Comparison of ENCODE assay signal across 1 cellular context in genomic region chr16:3182608-3183444, GRCh38.
TF ChIP-seq lines count a peak whose summit lies in the region.

No MANE protein-coding gene starts in this region.

TF ChIP-seq in HepG2, 621 proteins besides CTCF, POLR2A, EP300 and RAD21 (continued from another document and continues in another):
- TF ChIP-seq MAX (IDR thresholded peaks at IDR 0.05) (peak; percentile 66; the same call in 1 of the 2 replicates), MYPOP (CRISPR knock-in tag; IDR thresholded peaks at IDR 0.05) (no peak; the same call in 1 of the 2 replicates), ZSCAN20 (CRISPR knock-in tag; IDR thresholded peaks at IDR 0.05; ENCODE audit: borderline replicate concordance) (peak; percentile 26; the same call in 1 of the 2 replicates), PAWR (CRISPR knock-in tag; IDR thresholded peaks at IDR 0.05; ENCODE audit: borderline replicate concordance) (no peak), ZNF629 (CRISPR knock-in tag; conservative IDR thresholded peaks at IDR 0.05) (peak; percentile 46), MEF2D (CRISPR knock-in tag; IDR thresholded peaks at IDR 0.05) (0 out of 2 replicates have a peak, but pooled peaks have one; percentile 70), ZBTB33 (CRISPR knock-in tag; IDR thresholded peaks at IDR 0.05) (peak; percentile 66), ZSCAN25 (CRISPR knock-in tag; IDR thresholded peaks at IDR 0.05) (peak; percentile 52; the same call in 1 of the 2 replicates), GABPB1 (CRISPR knock-in tag; IDR thresholded peaks at IDR 0.05) (peak; percentile 65), RXRB (CRISPR knock-in tag; IDR thresholded peaks at IDR 0.05; ENCODE audit: borderline replicate concordance) (peak; percentile 57), DR1 (CRISPR knock-in tag; IDR thresholded peaks at IDR 0.05) (0 out of 2 replicates have a peak, but pooled peaks have one; percentile 31), ZIK1 (CRISPR knock-in tag; IDR thresholded peaks at IDR 0.05; ENCODE audit: borderline replicate concordance, low read depth) (peak; percentile 26; the same call in 1 of the 2 replicates), ZSCAN12 (CRISPR knock-in tag; IDR thresholded peaks at IDR 0.05) (0 out of 2 replicates have a peak, but pooled peaks have one; percentile 23), AKAP8 (CRISPR knock-in tag; IDR thresholded peaks at IDR 0.05) (no peak), ZNF335 (CRISPR knock-in tag; IDR thresholded peaks at IDR 0.05) (peak; percentile 28; the same call in 1 of the 2 replicates), ZNF253 (CRISPR knock-in tag; IDR thresholded peaks at IDR 0.05; ENCODE audit: borderline replicate concordance) (no peak), ZNF331 (CRISPR knock-in tag; IDR thresholded peaks at IDR 0.05) (peak; percentile 74; the same call in 1 of the 2 replicates), ZNF562 (CRISPR knock-in tag; IDR thresholded peaks at IDR 0.05; ENCODE audit: borderline replicate concordance) (no peak), ERF (CRISPR knock-in tag; IDR thresholded peaks at IDR 0.05) (peak; percentile 71), UBTF (CRISPR knock-in tag; IDR thresholded peaks at IDR 0.05) (peak; percentile 89), THAP11 (CRISPR knock-in tag; IDR thresholded peaks at IDR 0.05) (peak; percentile 75), BCL6 (CRISPR knock-in tag; IDR thresholded peaks at IDR 0.05) (peak; percentile 59), AKNA (CRISPR knock-in tag; IDR thresholded peaks at IDR 0.05; ENCODE audit: borderline replicate concordance) (no peak), ZNF333 (CRISPR knock-in tag; IDR thresholded peaks at IDR 0.05; ENCODE audit: borderline replicate concordance) (no peak)
- TF ChIP-seq, protein P1, sequence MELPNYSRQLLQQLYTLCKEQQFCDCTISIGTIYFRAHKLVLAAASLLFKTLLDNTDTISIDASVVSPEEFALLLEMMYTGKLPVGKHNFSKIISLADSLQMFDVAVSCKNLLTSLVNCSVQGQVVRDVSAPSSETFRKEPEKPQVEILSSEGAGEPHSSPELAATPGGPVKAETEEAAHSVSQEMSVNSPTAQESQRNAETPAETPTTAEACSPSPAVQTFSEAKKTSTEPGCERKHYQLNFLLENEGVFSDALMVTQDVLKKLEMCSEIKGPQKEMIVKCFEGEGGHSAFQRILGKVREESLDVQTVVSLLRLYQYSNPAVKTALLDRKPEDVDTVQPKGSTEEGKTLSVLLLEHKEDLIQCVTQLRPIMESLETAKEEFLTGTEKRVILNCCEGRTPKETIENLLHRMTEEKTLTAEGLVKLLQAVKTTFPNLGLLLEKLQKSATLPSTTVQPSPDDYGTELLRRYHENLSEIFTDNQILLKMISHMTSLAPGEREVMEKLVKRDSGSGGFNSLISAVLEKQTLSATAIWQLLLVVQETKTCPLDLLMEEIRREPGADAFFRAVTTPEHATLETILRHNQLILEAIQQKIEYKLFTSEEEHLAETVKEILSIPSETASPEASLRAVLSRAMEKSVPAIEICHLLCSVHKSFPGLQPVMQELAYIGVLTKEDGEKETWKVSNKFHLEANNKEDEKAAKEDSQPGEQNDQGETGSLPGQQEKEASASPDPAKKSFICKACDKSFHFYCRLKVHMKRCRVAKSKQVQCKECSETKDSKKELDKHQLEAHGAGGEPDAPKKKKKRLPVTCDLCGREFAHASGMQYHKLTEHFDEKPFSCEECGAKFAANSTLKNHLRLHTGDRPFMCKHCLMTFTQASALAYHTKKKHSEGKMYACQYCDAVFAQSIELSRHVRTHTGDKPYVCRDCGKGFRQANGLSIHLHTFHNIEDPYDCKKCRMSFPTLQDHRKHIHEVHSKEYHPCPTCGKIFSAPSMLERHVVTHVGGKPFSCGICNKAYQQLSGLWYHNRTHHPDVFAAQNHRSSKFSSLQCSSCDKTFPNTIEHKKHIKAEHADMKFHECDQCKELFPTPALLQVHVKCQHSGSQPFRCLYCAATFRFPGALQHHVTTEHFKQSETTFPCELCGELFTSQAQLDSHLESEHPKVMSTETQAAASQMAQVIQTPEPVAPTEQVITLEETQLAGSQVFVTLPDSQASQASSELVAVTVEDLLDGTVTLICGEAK (IDR thresholded peaks at IDR 0.05): no peak
- TF ChIP-seq, protein P1 (CRISPR knock-in tag; IDR thresholded peaks at IDR 0.05): peak; percentile 14; the same call in 1 of the 2 replicates
- TF ChIP-seq, protein P2, sequence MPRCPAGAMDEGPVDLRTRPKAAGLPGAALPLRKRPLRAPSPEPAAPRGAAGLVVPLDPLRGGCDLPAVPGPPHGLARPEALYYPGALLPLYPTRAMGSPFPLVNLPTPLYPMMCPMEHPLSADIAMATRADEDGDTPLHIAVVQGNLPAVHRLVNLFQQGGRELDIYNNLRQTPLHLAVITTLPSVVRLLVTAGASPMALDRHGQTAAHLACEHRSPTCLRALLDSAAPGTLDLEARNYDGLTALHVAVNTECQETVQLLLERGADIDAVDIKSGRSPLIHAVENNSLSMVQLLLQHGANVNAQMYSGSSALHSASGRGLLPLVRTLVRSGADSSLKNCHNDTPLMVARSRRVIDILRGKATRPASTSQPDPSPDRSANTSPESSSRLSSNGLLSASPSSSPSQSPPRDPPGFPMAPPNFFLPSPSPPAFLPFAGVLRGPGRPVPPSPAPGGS (CRISPR knock-in tag; IDR thresholded peaks at IDR 0.05): peak; percentile 73; the same call in 1 of the 2 replicates
- TF ChIP-seq, protein P3, sequence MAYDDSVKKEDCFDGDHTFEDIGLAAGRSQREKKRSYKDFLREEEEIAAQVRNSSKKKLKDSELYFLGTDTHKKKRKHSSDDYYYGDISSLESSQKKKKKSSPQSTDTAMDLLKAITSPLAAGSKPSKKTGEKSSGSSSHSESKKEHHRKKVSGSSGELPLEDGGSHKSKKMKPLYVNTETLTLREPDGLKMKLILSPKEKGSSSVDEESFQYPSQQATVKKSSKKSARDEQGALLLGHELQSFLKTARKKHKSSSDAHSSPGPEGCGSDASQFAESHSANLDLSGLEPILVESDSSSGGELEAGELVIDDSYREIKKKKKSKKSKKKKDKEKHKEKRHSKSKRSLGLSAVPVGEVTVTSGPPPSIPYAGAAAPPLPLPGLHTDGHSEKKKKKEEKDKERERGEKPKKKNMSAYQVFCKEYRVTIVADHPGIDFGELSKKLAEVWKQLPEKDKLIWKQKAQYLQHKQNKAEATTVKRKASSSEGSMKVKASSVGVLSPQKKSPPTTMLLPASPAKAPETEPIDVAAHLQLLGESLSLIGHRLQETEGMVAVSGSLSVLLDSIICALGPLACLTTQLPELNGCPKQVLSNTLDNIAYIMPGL (CRISPR knock-in tag; IDR thresholded peaks at IDR 0.05; ENCODE audit: borderline replicate concordance in 1 of 2, low read depth in 1 of 2): peak; percentile 98
